2 cellular contexts compared by ENCODE assay signal in the genomic region with DNA sequence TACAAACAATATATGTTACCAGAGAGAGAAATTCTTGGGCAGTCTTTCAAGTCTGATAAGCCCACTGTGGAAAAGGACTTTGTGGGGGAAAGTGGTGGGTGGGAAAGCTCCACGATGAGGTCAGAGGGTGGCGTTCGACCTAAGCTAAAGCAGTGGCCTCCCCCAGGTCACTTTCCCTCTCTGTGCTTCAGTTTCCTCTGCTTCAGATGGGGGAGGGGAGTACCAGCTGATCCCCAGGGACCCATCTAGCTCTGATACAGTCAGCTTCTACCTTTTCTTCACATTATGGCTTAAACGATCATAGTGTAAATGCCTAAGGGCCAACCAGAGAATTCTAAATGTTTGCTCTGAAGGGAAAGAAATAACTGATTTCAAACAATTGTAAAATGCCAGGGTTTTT.
TF ChIP-seq lines count a peak whose summit lies in the region.

No MANE protein-coding gene starts in this region.

TF ChIP-seq in A549, 52 proteins besides CTCF, POLR2A, EP300 and RAD21:
- TF ChIP-seq JUNB (IDR thresholded peaks at IDR 0.05) = no peak
- TF ChIP-seq, protein P1, sequence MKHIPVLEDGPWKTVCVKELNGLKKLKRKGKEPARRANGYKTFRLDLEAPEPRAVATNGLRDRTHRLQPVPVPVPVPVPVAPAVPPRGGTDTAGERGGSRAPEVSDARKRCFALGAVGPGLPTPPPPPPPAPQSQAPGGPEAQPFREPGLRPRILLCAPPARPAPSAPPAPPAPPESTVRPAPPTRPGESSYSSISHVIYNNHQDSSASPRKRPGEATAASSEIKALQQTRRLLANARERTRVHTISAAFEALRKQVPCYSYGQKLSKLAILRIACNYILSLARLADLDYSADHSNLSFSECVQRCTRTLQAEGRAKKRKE (CRISPR knock-in tag; IDR thresholded peaks at IDR 0.05; ENCODE audit: low read depth) = no peak
- TF ChIP-seq MYC (IDR thresholded peaks at IDR 0.05; ENCODE audit: borderline replicate concordance, low read length) = no peak
- no peak for TF ChIP-seq EHF (CRISPR knock-in tag; IDR thresholded peaks at IDR 0.05)
- no peak for TF ChIP-seq PHF8 (IDR thresholded peaks at IDR 0.05; ENCODE audit: borderline replicate concordance, low read depth)
- TF ChIP-seq ZSCAN20 (CRISPR knock-in tag; IDR thresholded peaks at IDR 0.05) = no peak

TF ChIP-seq in GM23338, 12 proteins besides CTCF, POLR2A, EP300 and RAD21:
- TF ChIP-seq CREB1 (CRISPR knock-in tag; IDR thresholded peaks at IDR 0.05; ENCODE audit: low read depth) = no peak
- TF ChIP-seq, protein P2, sequence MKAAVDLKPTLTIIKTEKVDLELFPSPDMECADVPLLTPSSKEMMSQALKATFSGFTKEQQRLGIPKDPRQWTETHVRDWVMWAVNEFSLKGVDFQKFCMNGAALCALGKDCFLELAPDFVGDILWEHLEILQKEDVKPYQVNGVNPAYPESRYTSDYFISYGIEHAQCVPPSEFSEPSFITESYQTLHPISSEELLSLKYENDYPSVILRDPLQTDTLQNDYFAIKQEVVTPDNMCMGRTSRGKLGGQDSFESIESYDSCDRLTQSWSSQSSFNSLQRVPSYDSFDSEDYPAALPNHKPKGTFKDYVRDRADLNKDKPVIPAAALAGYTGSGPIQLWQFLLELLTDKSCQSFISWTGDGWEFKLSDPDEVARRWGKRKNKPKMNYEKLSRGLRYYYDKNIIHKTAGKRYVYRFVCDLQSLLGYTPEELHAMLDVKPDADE (IDR thresholded peaks at IDR 0.05) = no peak
- no peak for TF ChIP-seq POLR2AphosphoS5 (IDR thresholded peaks at IDR 0.05; ENCODE audit: low read depth)
- no peak for TF ChIP-seq EZH2phosphoT487 (IDR thresholded peaks at IDR 0.05; ENCODE audit: unreplicated experiment)
- no peak for TF ChIP-seq JUNB (IDR thresholded peaks at IDR 0.05; ENCODE audit: unreplicated experiment)
- TF ChIP-seq, protein P3, sequence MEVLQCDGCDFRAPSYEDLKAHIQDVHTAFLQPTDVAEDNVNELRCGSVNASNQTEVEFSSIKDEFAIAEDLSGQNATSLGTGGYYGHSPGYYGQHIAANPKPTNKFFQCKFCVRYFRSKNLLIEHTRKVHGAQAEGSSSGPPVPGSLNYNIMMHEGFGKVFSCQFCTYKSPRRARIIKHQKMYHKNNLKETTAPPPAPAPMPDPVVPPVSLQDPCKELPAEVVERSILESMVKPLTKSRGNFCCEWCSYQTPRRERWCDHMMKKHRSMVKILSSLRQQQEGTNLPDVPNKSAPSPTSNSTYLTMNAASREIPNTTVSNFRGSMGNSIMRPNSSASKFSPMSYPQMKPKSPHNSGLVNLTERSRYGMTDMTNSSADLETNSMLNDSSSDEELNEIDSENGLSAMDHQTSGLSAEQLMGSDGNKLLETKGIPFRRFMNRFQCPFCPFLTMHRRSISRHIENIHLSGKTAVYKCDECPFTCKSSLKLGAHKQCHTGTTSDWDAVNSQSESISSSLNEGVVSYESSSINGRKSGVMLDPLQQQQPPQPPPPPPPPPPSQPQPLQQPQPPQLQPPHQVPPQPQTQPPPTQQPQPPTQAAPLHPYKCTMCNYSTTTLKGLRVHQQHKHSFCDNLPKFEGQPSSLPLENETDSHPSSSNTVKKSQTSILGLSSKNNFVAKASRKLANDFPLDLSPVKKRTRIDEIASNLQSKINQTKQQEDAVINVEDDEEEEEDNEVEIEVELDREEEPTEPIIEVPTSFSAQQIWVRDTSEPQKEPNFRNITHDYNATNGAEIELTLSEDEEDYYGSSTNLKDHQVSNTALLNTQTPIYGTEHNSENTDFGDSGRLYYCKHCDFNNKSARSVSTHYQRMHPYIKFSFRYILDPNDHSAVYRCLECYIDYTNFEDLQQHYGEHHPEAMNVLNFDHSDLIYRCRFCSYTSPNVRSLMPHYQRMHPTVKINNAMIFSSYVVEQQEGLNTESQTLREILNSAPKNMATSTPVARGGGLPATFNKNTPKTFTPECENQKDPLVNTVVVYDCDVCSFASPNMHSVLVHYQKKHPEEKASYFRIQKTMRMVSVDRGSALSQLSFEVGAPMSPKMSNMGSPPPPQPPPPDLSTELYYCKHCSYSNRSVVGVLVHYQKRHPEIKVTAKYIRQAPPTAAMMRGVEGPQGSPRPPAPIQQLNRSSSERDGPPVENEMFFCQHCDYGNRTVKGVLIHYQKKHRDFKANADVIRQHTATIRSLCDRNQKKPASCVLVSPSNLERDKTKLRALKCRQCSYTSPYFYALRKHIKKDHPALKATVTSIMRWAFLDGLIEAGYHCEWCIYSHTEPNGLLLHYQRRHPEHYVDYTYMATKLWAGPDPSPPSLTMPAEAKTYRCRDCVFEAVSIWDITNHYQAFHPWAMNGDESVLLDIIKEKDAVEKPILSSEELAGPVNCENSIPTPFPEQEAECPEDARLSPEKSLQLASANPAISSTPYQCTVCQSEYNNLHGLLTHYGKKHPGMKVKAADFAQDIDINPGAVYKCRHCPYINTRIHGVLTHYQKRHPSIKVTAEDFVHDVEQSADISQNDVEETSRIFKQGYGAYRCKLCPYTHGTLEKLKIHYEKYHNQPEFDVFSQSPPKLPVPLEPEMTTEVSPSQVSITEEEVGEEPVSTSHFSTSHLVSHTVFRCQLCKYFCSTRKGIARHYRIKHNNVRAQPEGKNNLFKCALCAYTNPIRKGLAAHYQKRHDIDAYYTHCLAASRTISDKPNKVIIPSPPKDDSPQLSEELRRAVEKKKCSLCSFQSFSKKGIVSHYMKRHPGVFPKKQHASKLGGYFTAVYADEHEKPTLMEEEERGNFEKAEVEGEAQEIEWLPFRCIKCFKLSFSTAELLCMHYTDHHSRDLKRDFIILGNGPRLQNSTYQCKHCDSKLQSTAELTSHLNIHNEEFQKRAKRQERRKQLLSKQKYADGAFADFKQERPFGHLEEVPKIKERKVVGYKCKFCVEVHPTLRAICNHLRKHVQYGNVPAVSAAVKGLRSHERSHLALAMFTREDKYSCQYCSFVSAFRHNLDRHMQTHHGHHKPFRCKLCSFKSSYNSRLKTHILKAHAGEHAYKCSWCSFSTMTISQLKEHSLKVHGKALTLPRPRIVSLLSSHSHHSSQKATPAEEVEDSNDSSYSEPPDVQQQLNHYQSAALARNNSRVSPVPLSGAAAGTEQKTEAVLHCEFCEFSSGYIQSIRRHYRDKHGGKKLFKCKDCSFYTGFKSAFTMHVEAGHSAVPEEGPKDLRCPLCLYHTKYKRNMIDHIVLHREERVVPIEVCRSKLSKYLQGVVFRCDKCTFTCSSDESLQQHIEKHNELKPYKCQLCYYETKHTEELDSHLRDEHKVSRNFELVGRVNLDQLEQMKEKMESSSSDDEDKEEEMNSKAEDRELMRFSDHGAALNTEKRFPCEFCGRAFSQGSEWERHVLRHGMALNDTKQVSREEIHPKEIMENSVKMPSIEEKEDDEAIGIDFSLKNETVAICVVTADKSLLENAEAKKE (CRISPR knock-in tag; IDR thresholded peaks at IDR 0.05) = no peak
- TF ChIP-seq ZNF331 (CRISPR knock-in tag; IDR thresholded peaks at IDR 0.05; ENCODE audit: low read depth) = no peak
- TF ChIP-seq EZH2 (IDR thresholded peaks at IDR 0.05; ENCODE audit: low read depth, unreplicated experiment) = no peak
- TF ChIP-seq NANOG (IDR thresholded peaks at IDR 0.05; ENCODE audit: borderline replicate concordance) = no peak
- TF ChIP-seq ZNF114 (CRISPR knock-in tag; IDR thresholded peaks at IDR 0.05) = no peak
- no peak for TF ChIP-seq STAT1 (IDR thresholded peaks at IDR 0.05; ENCODE audit: unreplicated experiment)
TF ChIP-seq in GM23338: peak in this region for 0.
